ENCODE assay signal across 16 cellular contexts in genomic region chr1:112688781-112689193, GRCh38. TPM values are rescaled to one million over a fixed set of nuclear protein-coding genes. Genes with fewer than 3 reads are reported as not detected.
A peak's percentile ranks its signal among the peaks of the same experiment; 100 is the strongest.
DNase-seq lines count a peak whose midpoint lies in the region; ATAC-seq and TF ChIP-seq lines count a peak whose summit lies in the region.
"Had no signal": no experiment of that assay in that cellular context is flagged by ENCODE, and none has a peak within 500 bp of the region (broad histone marks: within the 10 kb centered on the region; RNA-seq: fewer than 3 reads in every experiment).

No MANE protein-coding gene starts in this region.

- no peak overlapping the region for H3K4me3 ChIP-seq in CD4-positive, CD25-positive, alpha-beta regulatory T cell (ENCODE audit: low read depth, low read length)
- H3K4me3 ChIP-seq in right atrium auricular region (no peak overlapping the region), rectal smooth muscle tissue (ENCODE audit: low read length) (no peak overlapping the region)

- no peaks in the 10 kb centered on the region for H3K27me3 Mint-ChIP-seq in CD4-positive, CD25-positive, alpha-beta regulatory T cell
- no peaks in the 10 kb centered on the region for H3K27me3 Mint-ChIP-seq in activated T-helper 17 cell treated with anti-CD3 and anti-CD28 coated beads, Interleukin-2, amount 50 U/mL, for 72 hours
- H3K27me3 Mint-ChIP-seq: T-cell had no signal

- peak overlapping the region in 2 of 3 donors; percentile 26 to 83 for H3K27ac Mint-ChIP-seq in CD4-positive, CD25-positive, alpha-beta regulatory T cell
- H3K27ac Mint-ChIP-seq in activated T-helper 17 cell treated with anti-CD3 and anti-CD28 coated beads, Interleukin-2, amount 50 U/mL, for 72 hours, result peak overlapping the region; percentile 22
- H3K27ac Mint-ChIP-seq: activated T-helper 1 cell treated with anti-CD3 and anti-CD28 coated beads, Interleukin-12 subunit alpha, Interleukin-12 subunit beta, Interleukin-2, Interleukin-4 antibody, amounts not matched to agents 30 ng/mL and 10 ng/mL and 1 ng/mL, durations not matched to agents 14 hours and 24 hours and 36 hours; T-cell had no signal

- no peak for ATAC-seq in CD4-positive, CD25-positive, alpha-beta regulatory T cell (ENCODE audit: low read depth in 2 of 2)
- ATAC-seq in activated T-helper 17 cell treated with anti-CD3 and anti-CD28 coated beads, Interleukin-2, amount 50 U/mL, for 72 hours (replicated peaks), result no peak
- ATAC-seq in HG02588 (IDR thresholded peaks at IDR 0.05; ENCODE audit: unreplicated experiment), result no peak
- ATAC-seq: T-cell had no signal

- H3K4me1 Mint-ChIP-seq in CD4-positive, CD25-positive, alpha-beta regulatory T cell, result peaks cover 0 to 12% (median 8%) of the 10 kb centered on the region in 4 donors
- H3K4me1 Mint-ChIP-seq in activated T-helper 17 cell treated with anti-CD3 and anti-CD28 coated beads, Interleukin-2, amount 50 U/mL, for 72 hours, result peaks cover 8% of the 10 kb centered on the region

- no peak for DNase-seq in CD4-positive, CD25-positive, alpha-beta regulatory T cell
- DNase-seq in right atrium auricular region (ENCODE audit: low spot score) (peak; percentile 58), HUDEP-2 (lab: John Stamatoyannopoulos, UW; ENCODE audit: unreplicated experiment in 76 of 76) (no peak), SHP77 treated with DMSO at 0.1 percent for 48 hours (lab: John Stamatoyannopoulos, UW) (no peak)
- DNase-seq: amniotic stem cell, COR-L47, hippocampal formation, kidney glomerular epithelial cell, NCI-H1694, NCI-H446, T-cell had no signal

- H3K36me3 Mint-ChIP-seq in CD4-positive, CD25-positive, alpha-beta regulatory T cell, result peaks cover 38% of the 10 kb centered on the region
- H3K36me3 Mint-ChIP-seq in activated T-helper 17 cell treated with anti-CD3 and anti-CD28 coated beads, Interleukin-2, amount 50 U/mL, for 72 hours (ENCODE audit: low read depth), result peaks cover 37% of the 10 kb centered on the region

- no peaks in the 10 kb centered on the region for H3K9me3 Mint-ChIP-seq in CD4-positive, CD25-positive, alpha-beta regulatory T cell
- H3K9me3 Mint-ChIP-seq in activated T-helper 17 cell treated with anti-CD3 and anti-CD28 coated beads, Interleukin-2, amount 50 U/mL, for 72 hours, result no peaks in the 10 kb centered on the region
- H3K9me3 Mint-ChIP-seq: activated T-helper 1 cell treated with anti-CD3 and anti-CD28 coated beads, Interleukin-12 subunit alpha, Interleukin-12 subunit beta, Interleukin-2, Interleukin-4 antibody, amounts not matched to agents 30 ng/mL and 10 ng/mL and 1 ng/mL, durations not matched to agents 14 hours and 24 hours and 36 hours; T-cell had no signal

- peaks cover 35% of the 10 kb centered on the region for H3K36me3 ChIP-seq in CD4-positive, CD25-positive, alpha-beta regulatory T cell (ENCODE audit: control insufficient read depth, insufficient read depth, low read length)
- H3K36me3 ChIP-seq in right atrium auricular region, result peaks cover 43% of the 10 kb centered on the region
- H3K36me3 ChIP-seq in rectal smooth muscle tissue (ENCODE audit: control insufficient read depth, insufficient read depth, low read length), result peaks cover 21% of the 10 kb centered on the region

- H3K27ac ChIP-seq in CD4-positive, CD25-positive, alpha-beta regulatory T cell (ENCODE audit: insufficient read depth, low read length, poor library complexity, severe bottlenecking), result no peak overlapping the region
- H3K27ac ChIP-seq in right atrium auricular region (peak overlapping the region; percentile 11 to 39), rectal smooth muscle tissue (ENCODE audit: low read depth, low read length) (peak overlapping the region; percentile 10)
- H3K27ac ChIP-seq: VCaP had no signal

- no peaks in the 10 kb centered on the region for H3K9me3 ChIP-seq in CD4-positive, CD25-positive, alpha-beta regulatory T cell (ENCODE audit: control insufficient read depth in 2 of 2, low read length in 2 of 2)
- no peaks in the 10 kb centered on the region for H3K9me3 ChIP-seq in right atrium auricular region

- H3K4me3 Mint-ChIP-seq in CD4-positive, CD25-positive, alpha-beta regulatory T cell, result no peak overlapping the region
- no peak overlapping the region for H3K4me3 Mint-ChIP-seq in activated T-helper 17 cell treated with anti-CD3 and anti-CD28 coated beads, Interleukin-2, amount 50 U/mL, for 72 hours
- H3K4me3 Mint-ChIP-seq: activated T-helper 1 cell treated with anti-CD3 and anti-CD28 coated beads, Interleukin-12 subunit alpha, Interleukin-12 subunit beta, Interleukin-2, Interleukin-4 antibody, amounts not matched to agents 30 ng/mL and 10 ng/mL and 1 ng/mL, durations not matched to agents 14 hours and 24 hours and 36 hours; T-cell had no signal

- no peaks in the 10 kb centered on the region for H3K4me1 ChIP-seq in CD4-positive, CD25-positive, alpha-beta regulatory T cell (ENCODE audit: control insufficient read depth, insufficient read depth, low read length, poor library complexity, severe bottlenecking)
- H3K4me1 ChIP-seq in right atrium auricular region (no peaks in the 10 kb centered on the region), rectal smooth muscle tissue (ENCODE audit: control insufficient read depth, insufficient read depth, low read length) (no peaks in the 10 kb centered on the region)

- TF ChIP-seq CTCF in right atrium auricular region (IDR thresholded peaks at IDR 0.05), result no peak

- H3K27me3 ChIP-seq in CD4-positive, CD25-positive, alpha-beta regulatory T cell (ENCODE audit: control insufficient read depth, insufficient read depth, low read length), result no peaks in the 10 kb centered on the region
- H3K27me3 ChIP-seq in right atrium auricular region (no peaks in the 10 kb centered on the region), rectal smooth muscle tissue (ENCODE audit: control insufficient read depth, insufficient read depth, low read length) (no peaks in the 10 kb centered on the region)

- H3K9ac ChIP-seq in rectal smooth muscle tissue (ENCODE audit: low read length), result no peak overlapping the region

RNA-seq across cellular contexts. Expression of gene MOV10, which starts 14.3 kb away (rescaled TPM):
- total RNA-seq in CD4-positive, CD25-positive, alpha-beta regulatory T cell, result 94.2 TPM
- polyA plus RNA-seq in CD4-positive, CD25-positive, alpha-beta regulatory T cell, result 10 to 100 TPM; 26.1 to 29.8 (median 28.3) TPM
- 10 to 100 TPM; 54.7 to 59.3 TPM for total RNA-seq in activated T-helper 17 cell treated with anti-CD3 and anti-CD28 coated beads, Interleukin-2, amount 50 U/mL, for 72 hours
- 10 to 100 TPM; 10.5 to 11.4 TPM for total RNA-seq in right atrium auricular region

RNA-seq across cellular contexts. Expression of gene RHOC, which starts 18.1 kb away (rescaled TPM):
- total RNA-seq in CD4-positive, CD25-positive, alpha-beta regulatory T cell, result 17.4 TPM
- polyA plus RNA-seq in CD4-positive, CD25-positive, alpha-beta regulatory T cell, result 10 to 100 TPM; 20.1 to 34.1 (median 28.9) TPM
- 10 to 100 TPM; 39.5 to 59.4 TPM for total RNA-seq in activated T-helper 17 cell treated with anti-CD3 and anti-CD28 coated beads, Interleukin-2, amount 50 U/mL, for 72 hours
- 100 to 1,000 TPM; 190 to 330 TPM for total RNA-seq in right atrium auricular region

RNA-seq across cellular contexts. Expression of gene PPM1J, which starts 26.3 kb away (rescaled TPM):
- not detected for total RNA-seq in CD4-positive, CD25-positive, alpha-beta regulatory T cell
- not detected for polyA plus RNA-seq in CD4-positive, CD25-positive, alpha-beta regulatory T cell
- total RNA-seq in activated T-helper 17 cell treated with anti-CD3 and anti-CD28 coated beads, Interleukin-2, amount 50 U/mL, for 72 hours, result under 1 TPM; 0.30 to 0.69 TPM
- 1 to 10 TPM; 5.5 to 7.9 TPM for total RNA-seq in right atrium auricular region
